9 cellular contexts compared by ENCODE assay signal in genomic region chr1:54980528-54981241, GRCh38. TPM values are rescaled to one million over a fixed set of nuclear protein-coding genes. Genes with fewer than 3 reads are reported as not detected.
DNase-seq lines count a peak whose midpoint lies in the region; ATAC-seq and TF ChIP-seq lines count a peak whose summit lies in the region.
"Had no signal": no experiment of that assay in that cellular context is flagged by ENCODE, and none has a peak within 500 bp of the region (broad histone marks: within the 10 kb centered on the region; RNA-seq: fewer than 3 reads in every experiment).

TMEM61 (plus strand) TSS chr1:54980628; CDS start chr1:54981066, 438 bp downstream.

- H3K36me3 Mint-ChIP-seq in nephron progenitor cell (ENCODE audit: low read depth), result no peaks in the 10 kb centered on the region
- no peaks in the 10 kb centered on the region for H3K36me3 Mint-ChIP-seq in natural killer cell treated with Interleukin-12 subunit alpha and Interleukin-12 subunit beta and Interleukin-15 and Interleukin-18, amount 100 ng/mL, for 72 hours
- H3K36me3 Mint-ChIP-seq: CD4-positive, CD25-positive, alpha-beta regulatory T cell had no signal

- H3K4me1 ChIP-seq in esophagus muscularis mucosa, result peaks cover 0 to 16% (median 14%) of the 10 kb centered on the region in 4 donors

- TF ChIP-seq EP300 in esophagus muscularis mucosa (IDR thresholded peaks at IDR 0.05), result no peak

- peak within 1 kb of the TSS; percentile 75 for H3K4me3 Mint-ChIP-seq in nephron progenitor cell
- no peak within 1 kb of the TSS for H3K4me3 Mint-ChIP-seq in natural killer cell treated with Interleukin-12 subunit alpha and Interleukin-12 subunit beta and Interleukin-15 and Interleukin-18, amount 100 ng/mL, for 72 hours
- H3K4me3 Mint-ChIP-seq: CD4-positive, CD25-positive, alpha-beta regulatory T cell had no signal

- no peak for ATAC-seq in HG03442 (IDR thresholded peaks at IDR 0.05; ENCODE audit: unreplicated experiment)
- no peak for ATAC-seq in natural killer cell treated with Interleukin-12 subunit alpha and Interleukin-12 subunit beta and Interleukin-15 and Interleukin-18, amount 100 ng/mL, for 72 hours

- H3K27ac Mint-ChIP-seq in nephron progenitor cell, result no peak within 1 kb of the TSS
- no peak within 1 kb of the TSS for H3K27ac Mint-ChIP-seq in natural killer cell treated with Interleukin-12 subunit alpha and Interleukin-12 subunit beta and Interleukin-15 and Interleukin-18, amount 100 ng/mL, for 72 hours
- H3K27ac Mint-ChIP-seq: CD4-positive, CD25-positive, alpha-beta regulatory T cell had no signal

- H3K36me3 ChIP-seq in esophagus muscularis mucosa, result no peaks in the 10 kb centered on the region

- TF ChIP-seq CTCF in AG04449 (IDR thresholded peaks at IDR 0.05; ENCODE audit: insufficient read depth, low read length, missing control alignments) (no peak), esophagus muscularis mucosa (IDR thresholded peaks at IDR 0.05) (no peak), nephron progenitor cell (IDR thresholded peaks at IDR 0.05) (no peak)

- H3K9me3 ChIP-seq in esophagus muscularis mucosa, result no peaks in the 10 kb centered on the region

- TF ChIP-seq POLR2A in esophagus muscularis mucosa (IDR thresholded peaks at IDR 0.05; ENCODE audit: low read depth), result no peak

- H3K27ac ChIP-seq in esophagus muscularis mucosa (replicated peaks in 1 of 4), result peak within 1 kb of the TSS in 1 of 4 donors; percentile 34

- H3K4me1 Mint-ChIP-seq in nephron progenitor cell, result peaks cover 62% of the 10 kb centered on the region
- H3K4me1 Mint-ChIP-seq in natural killer cell treated with Interleukin-12 subunit alpha and Interleukin-12 subunit beta and Interleukin-15 and Interleukin-18, amount 100 ng/mL, for 72 hours (ENCODE audit: low read depth in 2 of 2), result peaks cover 0 to 3% of the 10 kb centered on the region in 2 donors

- intact Hi-C loops in esophagus muscularis mucosa (cut with DNase I), result no loop called here

- POLR2A ChIA-PET in AG04449 (lab: Yijun Ruan, JAX), result no interaction called here

- WGBS in esophagus muscularis mucosa, result 31% methylated on average over 15 of the region's 69 CpGs

- peaks cover 0 to 68% (median 8%) of the 10 kb centered on the region in 4 donors for H3K27me3 ChIP-seq in esophagus muscularis mucosa

- H3K4me3 ChIP-seq in AG04449 (ENCODE audit: low read depth, low read length) (peak within 1 kb of the TSS; percentile 29), esophagus muscularis mucosa (peak within 1 kb of the TSS; percentile 52 to 64 (median 58))

- no peaks in the 10 kb centered on the region for H3K9me3 Mint-ChIP-seq in nephron progenitor cell
- no peaks in the 10 kb centered on the region for H3K9me3 Mint-ChIP-seq in natural killer cell treated with Interleukin-12 subunit alpha and Interleukin-12 subunit beta and Interleukin-15 and Interleukin-18, amount 100 ng/mL, for 72 hours
- H3K9me3 Mint-ChIP-seq: CD4-positive, CD25-positive, alpha-beta regulatory T cell had no signal

- CTCF ChIA-PET in AG04449 (lab: Yijun Ruan, JAX), result no interaction called here

- DNase-seq in AG04449 (ENCODE audit: low read depth, low spot score) (no peak), NCI-H69 (lab: John Stamatoyannopoulos, UW) (peak; percentile 64), esophagus muscularis mucosa (ENCODE audit: extremely low spot score) (no peak), nephron progenitor cell (peak; percentile 54), OCI-M2 (lab: John Stamatoyannopoulos, UW; ENCODE audit: unreplicated experiment) (no peak)
- DNase-seq in natural killer cell treated with Interleukin-12 subunit alpha and Interleukin-12 subunit beta and Interleukin-15 and Interleukin-18, amount 100 ng/mL, for 72 hours (ENCODE audit: low spot score), result no peak
- DNase-seq in activated CD4-positive, alpha-beta T cell treated with anti-CD3 and anti-CD28 coated beads for 48 hours, result no peak
- DNase-seq: CD4-positive, CD25-positive, alpha-beta regulatory T cell had no signal

- peaks cover 84% of the 10 kb centered on the region for H3K27me3 Mint-ChIP-seq in nephron progenitor cell (ENCODE audit: low read depth, poor library complexity)
- H3K27me3 Mint-ChIP-seq in natural killer cell treated with Interleukin-12 subunit alpha and Interleukin-12 subunit beta and Interleukin-15 and Interleukin-18, amount 100 ng/mL, for 72 hours, result peaks cover 32 to 33% of the 10 kb centered on the region in 2 donors

RNA-seq across cellular contexts. Expression of gene TMEM61, which starts in this region (rescaled TPM):
- total RNA-seq in esophagus muscularis mucosa, result 1 to 10 TPM in 1 of 4 donors, under 1 TPM in 2, not detected in 1; 0.66 to 2.5 (median 0.84) TPM
- not detected for total RNA-seq in natural killer cell treated with Interleukin-12 subunit alpha and Interleukin-12 subunit beta and Interleukin-15 and Interleukin-18, amount 100 ng/mL, for 72 hours
- total RNA-seq: CD4-positive, CD25-positive, alpha-beta regulatory T cell had no signal

Comparison
In these comparisons a context has a peak if more than half of its experiments do, and no peak if none do; other contexts are left out.
1. DNase-seq: peak in NCI-H69 (single experiment) and nephron progenitor cell (single experiment); none in AG04449 (single experiment), esophagus muscularis mucosa (single experiment), OCI-M2 (single experiment), natural killer cell treated with Interleukin-12 subunit alpha and Interleukin-12 subunit beta and Interleukin-15 and Interleukin-18, amount 100 ng/mL, for 72 hours (single experiment) and activated CD4-positive, alpha-beta T cell treated with anti-CD3 and anti-CD28 coated beads for 48 hours (single experiment).